Comparison of ENCODE assay signal across 9 cellular contexts in the genomic region with DNA sequence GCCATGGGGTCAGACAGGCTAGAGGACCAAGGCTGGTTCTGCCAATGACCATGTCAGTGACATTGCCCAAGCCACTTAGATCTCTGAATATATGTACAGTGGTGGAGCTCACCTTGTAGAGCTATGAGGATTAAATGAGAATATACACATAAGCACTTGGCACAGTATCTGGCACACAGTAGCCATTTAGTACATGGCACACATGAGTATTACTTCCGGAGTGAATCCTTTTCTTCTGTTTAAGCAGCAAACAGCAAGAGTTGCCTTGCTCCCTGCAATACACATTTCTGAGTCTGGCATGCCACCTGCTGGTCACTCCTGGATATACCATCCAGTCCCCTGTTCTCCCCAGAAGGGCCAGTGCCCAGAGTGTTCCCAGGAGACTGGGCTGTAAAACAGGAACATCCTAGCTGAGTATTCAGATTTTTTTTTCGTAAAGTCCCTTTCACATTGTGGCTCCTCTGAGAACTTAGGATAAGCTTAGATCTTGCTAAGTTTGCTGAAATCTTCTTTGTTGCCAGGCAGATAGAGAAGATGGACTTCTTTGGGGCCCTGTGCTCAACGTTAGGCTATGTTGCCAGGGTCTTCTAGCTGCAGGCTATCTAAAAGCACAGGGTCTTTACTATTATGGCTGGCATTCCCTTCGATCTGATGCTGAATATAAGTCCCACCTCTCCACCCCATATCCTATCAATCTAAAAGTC.
DNase-seq lines count a peak whose midpoint lies in the region; ATAC-seq and TF ChIP-seq lines count a peak whose summit lies in the region.
"Had no signal": no experiment of that assay in that cellular context is flagged by ENCODE, and none has a peak within 500 bp of the region (broad histone marks: within the 10 kb centered on the region; RNA-seq: fewer than 3 reads in every experiment).

No MANE protein-coding gene starts in this region.

- TF ChIP-seq CTCF in right atrium auricular region (IDR thresholded peaks at IDR 0.05) (peak; percentile 72 to 90), sigmoid colon (IDR thresholded peaks at IDR 0.05) (peak; percentile 80 to 90 (median 84))

- TF ChIP-seq EP300 in sigmoid colon (IDR thresholded peaks at IDR 0.05) = no peak

- H3K4me1 ChIP-seq in right atrium auricular region = peaks cover 0 to 6% of the 10 kb centered on the region in 2 donors
- peaks cover 0 to 9% (median 3%) of the 10 kb centered on the region in 4 donors for H3K4me1 ChIP-seq in sigmoid colon

- peak; percentile 98 for ATAC-seq in HG02678 (IDR thresholded peaks at IDR 0.05; ENCODE audit: unreplicated experiment)

- intact Hi-C loops in sigmoid colon (cut with DNase I) = loop anchor here (1.0 to 10.0 kb wide), 3 partner anchors 85 to 454 kb away; no protein-coding TSS in a partner anchor

- H3K4me3 ChIP-seq in right atrium auricular region = no peak overlapping the region
- H3K4me3 ChIP-seq in sigmoid colon = no peak overlapping the region
- H3K4me3 ChIP-seq: BLaER1 treated with 17β-estradiol and CSF1 and Interleukin-3, amounts not matched to agents 10 nM and 100 nM had no signal

- TF ChIP-seq POLR2A in sigmoid colon (IDR thresholded peaks at IDR 0.05) = no peak

- H3K27me3 ChIP-seq in right atrium auricular region (no peaks in the 10 kb centered on the region), sigmoid colon (no peaks in the 10 kb centered on the region)

- H3K9me3 ChIP-seq in right atrium auricular region = no peaks in the 10 kb centered on the region
- H3K9me3 ChIP-seq in sigmoid colon = no peaks in the 10 kb centered on the region

- peak; percentile 22 for DNase-seq in NK-92 treated with Interleukin-12 subunit alpha and Interleukin-12 subunit beta, amount 100 ng/mL, for 24 hours (lab: John Stamatoyannopoulos, UW)
- no peak for DNase-seq in NK-92 (lab: John Stamatoyannopoulos, UW; ENCODE audit: unreplicated experiment)
- DNase-seq in NCI-H1092 treated with DMSO at 0.1 percent for 48 hours (lab: John Stamatoyannopoulos, UW) = peak; percentile 62
- peak; percentile 41 for DNase-seq in T follicular helper cell (ENCODE audit: low read depth)
- peak; percentile 3 to 90 (median 60) for DNase-seq in amygdala (lab: John Stamatoyannopoulos, UW)
- peak; percentile 79 for DNase-seq in right atrium auricular region (ENCODE audit: low spot score)
- peak; percentile 87 for DNase-seq in sigmoid colon

- WGBS in sigmoid colon, 2 donors = 25 to 27% methylated on average over 4 of the region's 4 CpGs

- H3K36me3 ChIP-seq in right atrium auricular region (no peaks in the 10 kb centered on the region), sigmoid colon (no peaks in the 10 kb centered on the region)
- H3K36me3 ChIP-seq: BLaER1 treated with 17β-estradiol and CSF1 and Interleukin-3, amounts not matched to agents 10 nM and 100 nM had no signal

- no peak overlapping the region for H3K27ac ChIP-seq in right atrium auricular region
- no peak overlapping the region for H3K27ac ChIP-seq in sigmoid colon
- H3K27ac ChIP-seq: BLaER1 treated with 17β-estradiol and CSF1 and Interleukin-3, amounts not matched to agents 10 nM and 100 nM had no signal
